In the genomic region with DNA sequence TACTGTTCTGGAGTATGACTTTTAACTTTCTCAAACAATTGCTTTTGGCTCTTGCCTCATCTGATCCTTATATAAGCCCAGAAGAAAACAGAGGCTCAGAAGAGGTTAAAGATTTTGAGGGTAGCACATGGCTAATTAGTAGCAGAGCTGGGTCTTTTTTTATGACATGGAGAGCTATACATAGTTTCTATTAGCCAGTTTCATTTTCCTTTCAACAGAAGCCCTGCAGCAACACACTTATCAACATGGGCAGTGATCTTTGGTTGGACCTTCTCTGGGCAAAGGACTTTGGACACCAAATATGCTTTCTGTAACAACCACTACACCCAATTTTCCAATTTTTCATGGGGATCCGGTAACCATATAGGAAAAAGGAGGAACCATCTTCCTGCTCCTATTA, we compare ENCODE assay signal across 14 cellular contexts.
A peak's percentile ranks its signal among the peaks of the same experiment; 100 is the strongest.
DNase-seq lines count a peak whose midpoint lies in the region; ATAC-seq and TF ChIP-seq lines count a peak whose summit lies in the region.
"Had no signal": no experiment of that assay in that cellular context is flagged by ENCODE, and none has a peak within 500 bp of the region (broad histone marks: within the 10 kb centered on the region; RNA-seq: fewer than 3 reads in every experiment).

No MANE protein-coding gene starts in this region.

- H3K27me3 ChIP-seq in left ventricle myocardium inferior (ENCODE audit: low read depth) = no peaks in the 10 kb centered on the region
- H3K27me3 ChIP-seq: suprapubic skin had no signal

- TF ChIP-seq POLR2A in GM18505 (IDR thresholded peaks at IDR 0.05; ENCODE audit: borderline replicate concordance, extremely low read depth, insufficient read depth, insufficient read length) = no peak

- no peak for TF ChIP-seq CTCF in left ventricle myocardium inferior (IDR thresholded peaks at IDR 0.05; ENCODE audit: borderline replicate concordance)

- peaks cover 23% of the 10 kb centered on the region for H3K4me1 ChIP-seq in left ventricle myocardium inferior

- no peaks in the 10 kb centered on the region for H3K9me3 ChIP-seq in left ventricle myocardium inferior (replicated peaks)
- H3K9me3 ChIP-seq: suprapubic skin had no signal

- DNase-seq in left ventricle myocardium inferior (no peak), Right ventricle myocardium inferior (ENCODE audit: missing footprints) (no peak)
- no peak for DNase-seq in activated CD4-positive, alpha-beta T cell treated with anti-CD3 and anti-CD28 coated beads, Interleukin-2, amount 50 U/mL, for 4 hours
- DNase-seq in stimulated activated CD4-positive, alpha-beta T cell treated with anti-CD3 and anti-CD28 coated beads, Interleukin-2, amount 100 ng/mL, for 48 hours = no peak
- DNase-seq: activated T-cell treated with anti-CD3 and anti-CD28 coated beads for 4 hours, hippocampal formation, mesendoderm, NCI-H2107 had no signal

- H3K27ac ChIP-seq in left ventricle myocardium inferior (replicated peaks) = no peak overlapping the region
- H3K27ac ChIP-seq: suprapubic skin had no signal

- intact Hi-C loops in left ventricle myocardium inferior (cut with micrococcal nuclease) (no loop called here), Right ventricle myocardium inferior (cut with DNase I) (no loop called here)

- no peak overlapping the region for H3K4me3 ChIP-seq in left ventricle myocardium inferior
- H3K4me3 ChIP-seq: K562, suprapubic skin had no signal

- H3K36me3 ChIP-seq in left ventricle myocardium inferior = no peaks in the 10 kb centered on the region
- H3K36me3 ChIP-seq: suprapubic skin had no signal

- ATAC-seq in GM18505 (IDR thresholded peaks at IDR 0.05; ENCODE audit: unreplicated experiment) (peak; percentile 77), GM19455 (IDR thresholded peaks at IDR 0.05; ENCODE audit: unreplicated experiment) (peak; percentile 66), HG02852 (IDR thresholded peaks at IDR 0.05; ENCODE audit: unreplicated experiment) (peak; percentile 61), HG03460 (IDR thresholded peaks at IDR 0.05; ENCODE audit: unreplicated experiment) (peak; percentile 69), Right ventricle myocardium inferior (no peak)
- ATAC-seq: K562 had no signal
